In the genomic region with DNA sequence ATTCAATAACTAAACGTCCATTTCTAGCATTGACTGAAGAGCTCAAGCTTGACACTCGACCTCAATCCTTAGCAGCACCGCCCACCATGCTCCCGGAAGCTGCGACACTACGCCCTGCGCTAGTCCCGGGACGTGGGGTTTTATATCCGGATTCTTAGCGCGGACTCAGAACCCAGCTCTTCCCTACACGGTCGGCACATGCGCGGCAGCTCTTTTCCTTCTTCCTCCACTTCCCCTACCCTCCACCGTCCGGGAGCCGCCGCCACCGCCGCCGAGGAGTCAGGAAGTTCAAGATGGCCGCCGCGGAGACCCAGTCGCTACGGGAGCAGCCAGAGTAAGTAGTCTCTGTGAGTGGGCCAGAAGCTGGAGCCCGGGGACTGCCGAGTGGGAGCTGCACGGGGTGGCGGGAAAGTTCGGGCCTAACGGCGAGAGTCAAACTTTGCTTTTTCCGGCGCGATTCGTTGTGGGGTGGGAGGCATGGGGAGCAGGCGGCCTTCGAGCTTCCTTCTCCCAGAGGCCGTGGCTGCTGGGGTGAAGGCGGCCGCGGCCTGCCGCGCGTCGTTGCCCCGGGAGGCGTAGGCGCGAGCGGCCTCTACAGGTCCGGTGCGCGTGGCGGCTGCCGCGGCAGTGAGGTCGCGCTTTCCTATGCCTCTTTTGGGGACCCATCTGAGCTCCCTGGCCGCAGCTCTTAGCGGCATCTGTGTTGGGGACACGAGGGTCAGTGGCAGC, we compare ENCODE assay signal across 8 cellular contexts.
A peak's percentile ranks its signal among the peaks of the same experiment; 100 is the strongest.
DNase-seq lines count a peak whose midpoint lies in the region; ATAC-seq lines count a peak whose summit lies in the region.

No MANE protein-coding gene starts in this region.

- ATAC-seq in GM19324 (IDR thresholded peaks at IDR 0.05; ENCODE audit: low FRiP score, unreplicated experiment) (peak; percentile 64), HG03469 (IDR thresholded peaks at IDR 0.05; ENCODE audit: unreplicated experiment) (peak; percentile 34)

- peak; percentile 25 to 96 (median 92) for DNase-seq in C1 segment of cervical spinal cord (lab: John Stamatoyannopoulos, UW)
- peak; percentile 96 to 98 for DNase-seq in NCI-H526 (lab: John Stamatoyannopoulos, UW)
- DNase-seq in activated CD4-positive, alpha-beta T cell treated with anti-CD3 and anti-CD28 coated beads, Interleukin-2, amount 50 U/mL, for 1 hour = peak; percentile 78
- DNase-seq in dedifferentiated amniotic fluid mesenchymal stem cell (ENCODE audit: extremely low spot score) = peak; percentile 98
- peak; percentile 99 for DNase-seq in left kidney (ENCODE audit: low read depth, low spot score)
- peak; percentile 92 for DNase-seq in stimulated activated CD4-positive, alpha-beta T cell treated with anti-CD3 and anti-CD28 coated beads, Interleukin-1b, Interleukin-23, amount 100 ng/mL, for 48 hours

Comparison
In these comparisons a context has a peak if more than half of its experiments do, and no peak if none do; other contexts are left out.
1. Peak in every context shown above with its lines: DNase-seq and ATAC-seq.